8 cellular contexts compared by ENCODE assay signal in genomic region chr2:68320118-68320641, GRCh38. TPM values are rescaled to one million over a fixed set of nuclear protein-coding genes. Genes with fewer than 3 reads are reported as not detected.
A peak's percentile ranks its signal among the peaks of the same experiment; 100 is the strongest.
DNase-seq lines count a peak whose midpoint lies in the region; TF ChIP-seq lines count a peak whose summit lies in the region.

No MANE protein-coding gene starts in this region.

- TF ChIP-seq POLR2A in prostate gland (IDR thresholded peaks at IDR 0.05), result no peak

- CTCF ChIA-PET in OCI-LY7 (lab: Charles Lee; ENCODE audit: unreplicated experiment), result no interaction called here

- WGBS in prostate gland, result 7% methylated on average over 11 of the region's 11 CpGs

- H3K9me2 ChIP-seq in OCI-LY7 (ENCODE audit: insufficient read depth, low read length), result no peaks in the 10 kb centered on the region

- DNase-seq in Caki2 (ENCODE audit: low read depth) (peak; percentile 63), NCI-H1092 (lab: John Stamatoyannopoulos, UW) (peak; percentile 39), WERI-Rb-1 (peak; percentile 45), glomerular visceral epithelial cell (ENCODE audit: extremely low spot score) (peak; percentile 0), prostate gland (ENCODE audit: low spot score) (no peak), NK-92 (lab: John Stamatoyannopoulos, UW; ENCODE audit: unreplicated experiment) (no peak), OCI-LY7 (ENCODE audit: low spot score) (no peak)
- no peak for DNase-seq in effector CD4-positive, alpha-beta T cell

- H2AFZ ChIP-seq in OCI-LY7 (ENCODE audit: low read length), result no peak overlapping the region

- peak overlapping the region; percentile 90 for H3K27ac ChIP-seq in WERI-Rb-1
- peak overlapping the region; percentile 69 to 77 for H3K27ac ChIP-seq in prostate gland
- H3K27ac ChIP-seq in OCI-LY7 (ENCODE audit: low read depth, low read length, poor library complexity, severe bottlenecking), result no peak overlapping the region

- H3K79me2 ChIP-seq in OCI-LY7 (ENCODE audit: insufficient read depth, low read depth, low read length), result no peaks in the 10 kb centered on the region

- H3K4me1 ChIP-seq in prostate gland (replicated peaks) (no peaks in the 10 kb centered on the region), OCI-LY7 (ENCODE audit: insufficient read depth, low read length, poor library complexity, severe bottlenecking) (no peaks in the 10 kb centered on the region)

- H3K9me3 ChIP-seq in WERI-Rb-1 (ENCODE audit: severe bottlenecking) (no peaks in the 10 kb centered on the region), prostate gland (no peaks in the 10 kb centered on the region), OCI-LY7 (ENCODE audit: low read length) (no peaks in the 10 kb centered on the region)

- in situ Hi-C loops in Caki2 (cut with HindIII; ENCODE audit: low pct_unique_long_range_greater_than_20kb, low sequenced_read_pairs), result no loop called here

- no peaks in the 10 kb centered on the region for H4K20me1 ChIP-seq in OCI-LY7 (ENCODE audit: insufficient read depth, low read length)

- POLR2A ChIA-PET in OCI-LY7 (lab: Charles Lee), result interaction anchor here (0.6 kb wide), 1 partner anchor 311 kb away, joined by 3 read pairs; no protein-coding TSS in a partner anchor

- intact Hi-C loops in prostate gland (cut with DNase I), result no loop called here
- intact Hi-C loops in OCI-LY7 (cut with micrococcal nuclease; ENCODE audit: unreplicated experiment), result no loop called here

- H3K27me3 ChIP-seq in WERI-Rb-1 (ENCODE audit: insufficient read depth, low read depth, severe bottlenecking) (no peaks in the 10 kb centered on the region), prostate gland (replicated peaks; ENCODE audit: insufficient read depth) (no peaks in the 10 kb centered on the region)

- TF ChIP-seq CTCF in WERI-Rb-1 (IDR thresholded peaks at IDR 0.05; ENCODE audit: low read depth, low read length) (no peak), prostate gland (IDR thresholded peaks at IDR 0.05) (no peak), OCI-LY7 (conservative IDR thresholded peaks at IDR 0.05; ENCODE audit: low read length) (no peak)

- H3K4me2 ChIP-seq in OCI-LY7 (ENCODE audit: low read length), result no peak overlapping the region

- BruUV-seq in OCI-LY7 (replicated peaks; lab: Mats Ljungman, UMichigan), result no TSS peak

- H3K36me3 ChIP-seq in WERI-Rb-1 (peaks cover 23% of the 10 kb centered on the region), prostate gland (no peaks in the 10 kb centered on the region), OCI-LY7 (ENCODE audit: insufficient read depth, low read length) (no peaks in the 10 kb centered on the region)

- H3K4me3 ChIP-seq in WERI-Rb-1 (ENCODE audit: low read depth, low read length) (peak overlapping the region; percentile 95), prostate gland (peak overlapping the region; percentile 40 to 48), OCI-LY7 (ENCODE audit: low read depth, low read length, poor library complexity, severe bottlenecking) (no peak overlapping the region)

RNA-seq across cellular contexts. Expression of gene CNRIP1, which starts 0.4 kb away (rescaled TPM):
- 2.2 and 7.2 TPM in 2 replicates for total RNA-seq in Caki2 (2014; rRNA removed; shearing (Covaris generic); ENCODE audit: low replicate concordance)
- total RNA-seq in prostate gland, result 10 to 100 TPM in 1 of 2 donors, 1 to 10 TPM in 1; 3.6 to 16.5 TPM
- not detected in 2 replicates for total RNA-seq in OCI-LY7 (2014; rRNA removed; shearing (Covaris generic))
- total RNA-seq in OCI-LY7 (2022), result not detected in 2 replicates

RNA-seq across cellular contexts. Expression of gene PLEK, which starts 44.9 kb away (rescaled TPM):
- 1.2 and 4.3 TPM in 2 replicates for total RNA-seq in Caki2 (2014; rRNA removed; shearing (Covaris generic); ENCODE audit: low replicate concordance)
- total RNA-seq in prostate gland (1 to 10 TPM in 1 of 2 donors, under 1 TPM in 1; 0.59 to 2.1 TPM), OCI-LY7 (2022) (80.6 and 88.7 TPM in 2 replicates)
- 20.8 and 27.3 TPM in 2 replicates for total RNA-seq in OCI-LY7 (2014; rRNA removed; shearing (Covaris generic))

Comparison
In these comparisons a context has a peak if more than half of its experiments do, and no peak if none do; other contexts are left out.
1. DNase-seq: peak in Caki2 (single experiment), NCI-H1092 (single experiment), WERI-Rb-1 (single experiment) and glomerular visceral epithelial cell (single experiment); none in prostate gland (single experiment), NK-92 (single experiment), OCI-LY7 (single experiment) and effector CD4-positive, alpha-beta T cell (single experiment).